ENCODE assay signal across 27 cellular contexts in genomic region chr2:627926-628560, GRCh38.
"Had no signal": no experiment of that assay in that cellular context is flagged by ENCODE, and none has a peak within 500 bp of the region (broad histone marks: within the 10 kb centered on the region; RNA-seq: fewer than 3 reads in every experiment).

No MANE protein-coding gene starts in this region.

- H3K27ac Mint-ChIP-seq: activated T-cell treated with anti-CD3 and anti-CD28 coated beads, Interleukin-2, amount 50 U/mL, for 24 hours; naive B cell; nephron progenitor cell; stimulated activated effector memory CD8-positive, alpha-beta T cell treated with anti-CD3 and anti-CD28 coated beads, Interleukin-12 subunit alpha, Interleukin-12 subunit beta, amount 100 ng/mL, for 72 hours; stimulated activated naive CD8-positive, alpha-beta T cell treated with anti-CD3 and anti-CD28 coated beads, Interleukin-15, Interleukin-2, amounts not matched to agents 100 ng/mL and 50 ng/mL, for 24 hours; T-helper 17 cell; WTC11 had no signal

- H3K9me3 Mint-ChIP-seq: activated T-cell treated with anti-CD3 and anti-CD28 coated beads, Interleukin-2, amount 50 U/mL, for 24 hours; stimulated activated effector memory CD8-positive, alpha-beta T cell treated with anti-CD3 and anti-CD28 coated beads, Interleukin-12 subunit alpha, Interleukin-12 subunit beta, amount 100 ng/mL, for 72 hours; stimulated activated naive CD8-positive, alpha-beta T cell treated with anti-CD3 and anti-CD28 coated beads, Interleukin-15, Interleukin-2, amounts not matched to agents 100 ng/mL and 50 ng/mL, for 24 hours had no signal

- DNase-seq: activated CD4-positive, alpha-beta T cell treated with anti-CD3 and anti-CD28 coated beads for 1 hour; activated CD4-positive, alpha-beta T cell treated with anti-CD3 and anti-CD28 coated beads, Interleukin-2, amount 50 U/mL, for 1 hour; activated CD8-positive, alpha-beta memory T cell treated with anti-CD3 and anti-CD28 coated beads, Interleukin-2, amount 50 U/mL, for 4 hours; activated gamma-delta T cell; activated naive CD4-positive, alpha-beta T cell treated with anti-CD3 and anti-CD28 coated beads, Interleukin-2, amount 50 U/mL, for 16 hours; activated T-cell treated with anti-CD3 and anti-CD28 coated beads, Interleukin-2, amount 50 U/mL, for 24 hours; amniotic stem cell; brain microvascular endothelial cell; caudate nucleus; cortex of kidney; glutamatergic neuron; left ventricle myocardium inferior; mucosa of descending colon; naive B cell; nephron progenitor cell; small intestine; stimulated activated CD4-positive, alpha-beta T cell treated with anti-CD3 and anti-CD28 coated beads, Interleukin-4, amount 100 ng/mL, for 24 hours; substantia nigra; T-helper 17 cell had no signal

- H3K4me3 Mint-ChIP-seq: activated T-cell treated with anti-CD3 and anti-CD28 coated beads, Interleukin-2, amount 50 U/mL, for 24 hours; naive B cell; nephron progenitor cell; stimulated activated effector memory CD8-positive, alpha-beta T cell treated with anti-CD3 and anti-CD28 coated beads, Interleukin-12 subunit alpha, Interleukin-12 subunit beta, amount 100 ng/mL, for 72 hours; stimulated activated naive CD8-positive, alpha-beta T cell treated with anti-CD3 and anti-CD28 coated beads, Interleukin-15, Interleukin-2, amounts not matched to agents 100 ng/mL and 50 ng/mL, for 24 hours; T-helper 17 cell; WTC11 had no signal

- H3K27ac ChIP-seq: brain microvascular endothelial cell, gastrocnemius medialis, left ventricle myocardium inferior, neutrophil, upper lobe of left lung had no signal

- H3K4me1 Mint-ChIP-seq: naive B cell; stimulated activated effector memory CD8-positive, alpha-beta T cell treated with anti-CD3 and anti-CD28 coated beads, Interleukin-12 subunit alpha, Interleukin-12 subunit beta, amount 100 ng/mL, for 72 hours had no signal

- ATAC-seq: gastrocnemius medialis; mucosa of descending colon; sciatic nerve; stimulated activated effector memory CD8-positive, alpha-beta T cell treated with anti-CD3 and anti-CD28 coated beads, Interleukin-12 subunit alpha, Interleukin-12 subunit beta, amount 100 ng/mL, for 72 hours; T-helper 17 cell; WTC11 had no signal

- H3K36me3 Mint-ChIP-seq: naive B cell; stimulated activated effector memory CD8-positive, alpha-beta T cell treated with anti-CD3 and anti-CD28 coated beads, Interleukin-12 subunit alpha, Interleukin-12 subunit beta, amount 100 ng/mL, for 72 hours; WTC11 had no signal

- H3K4me3 ChIP-seq: gastrocnemius medialis, left ventricle myocardium inferior, lung, mucosa of descending colon, upper lobe of left lung had no signal
